Comparison of ENCODE assay signal across 15 cellular contexts in genomic region chr14:23561873-23562821, GRCh38. TPM values are rescaled to one million over a fixed set of nuclear protein-coding genes. Genes with fewer than 3 reads are reported as not detected.
DNase-seq lines count a peak whose midpoint lies in the region; ATAC-seq lines count a peak whose summit lies in the region.
"Had no signal": no experiment of that assay in that cellular context is flagged by ENCODE, and none has a peak within 500 bp of the region (broad histone marks: within the 10 kb centered on the region; RNA-seq: fewer than 3 reads in every experiment).

No MANE protein-coding gene starts in this region.

- in situ Hi-C loops in G401 (cut with HindIII; ENCODE audit: low sequenced_read_pairs) (no loop called here), HAP-1 (cut with MboI; ENCODE audit: low sequenced_read_pairs) (loop anchor here (5.0 kb wide), 1 partner anchor 80 kb away; no protein-coding TSS in a partner anchor)

- H4K12ac ChIP-seq in trophoblast cell (ENCODE audit: low read depth, low read length), result no peak overlapping the region

- DNase-seq in G401 (ENCODE audit: low spot score), result peak; percentile 70
- DNase-seq in NCI-H2029 treated with DMSO at 0.1 percent for 48 hours (lab: John Stamatoyannopoulos, UW), result peak; percentile 91
- DNase-seq in ecto neural progenitor cell (ENCODE audit: low spot score), result peak; percentile 45
- no peak for DNase-seq in trophoblast cell
- DNase-seq in HAP-1 (ENCODE audit: low spot score in 2 of 2), result no peak
- no peak for DNase-seq in NCI-H345 (lab: John Stamatoyannopoulos, UW)
- DNase-seq: foreskin keratinocyte, left ventricle myocardium superior had no signal

- no peak overlapping the region for H4K91ac ChIP-seq in trophoblast cell (ENCODE audit: low read depth, low read length)

- H2BK120ac ChIP-seq in trophoblast cell (ENCODE audit: insufficient read depth, low read length, poor library complexity), result no peak overlapping the region

- H3K36me3 ChIP-seq in trophoblast cell (ENCODE audit: control insufficient read depth in 1 of 2, insufficient read depth in 2 of 2, low read length in 2 of 2), result peaks cover 66 to 75% of the 10 kb centered on the region in 2 experiments
- H3K36me3 ChIP-seq in HAP-1 (replicated peaks), result peaks cover 54% of the 10 kb centered on the region

- no peak overlapping the region for H2AK5ac ChIP-seq in trophoblast cell (ENCODE audit: low read length)

- no peak overlapping the region for H2AFZ ChIP-seq in trophoblast cell (ENCODE audit: insufficient read depth, low read length, poor library complexity)

- H3K18ac ChIP-seq in trophoblast cell (ENCODE audit: low read length), result no peak overlapping the region

- H2BK12ac ChIP-seq in trophoblast cell (ENCODE audit: low read length), result no peak overlapping the region

- H3K4me2 ChIP-seq in trophoblast cell (ENCODE audit: low read length), result no peak overlapping the region

- peaks cover 7% of the 10 kb centered on the region for H3K9me3 ChIP-seq in trophoblast cell (ENCODE audit: insufficient read depth, low read depth, low read length)
- no peaks in the 10 kb centered on the region for H3K9me3 ChIP-seq in HAP-1
- H3K9me3 ChIP-seq: right atrium auricular region had no signal

- H3K4me1 ChIP-seq in trophoblast cell (ENCODE audit: control insufficient read depth in 1 of 2, insufficient read depth in 2 of 2, low read length in 2 of 2) (peaks cover 4 to 5% of the 10 kb centered on the region in 2 experiments), HAP-1 (peaks cover 5% of the 10 kb centered on the region; the same call in 1 of the 2 replicates)
- H3K4me1 ChIP-seq: foreskin keratinocyte had no signal

- no CpG with 5 or more reads among the region's 15 CpGs for WGBS in trophoblast cell (ENCODE audit: extremely low coverage, insufficient coverage, insufficient read length)

- no peak for ATAC-seq in HG03097 (IDR thresholded peaks at IDR 0.05; ENCODE audit: low FRiP score, unreplicated experiment)
- ATAC-seq: activated CD4-positive, CD25-positive, alpha-beta regulatory T cell treated with anti-CD3 and anti-CD28 coated beads, Interleukin-2, amount 50 U/mL, for 24 hours; foreskin keratinocyte; natural killer cell treated with Interleukin-12 subunit alpha and Interleukin-12 subunit beta and Interleukin-15 and Interleukin-18, amount 100 ng/mL, for 72 hours; Right ventricle myocardium inferior had no signal

- H3K79me1 ChIP-seq in trophoblast cell (ENCODE audit: low read length), result peaks cover 3% of the 10 kb centered on the region

- no peak overlapping the region for H3K14ac ChIP-seq in trophoblast cell (ENCODE audit: low read length)

- no peak overlapping the region for H4K8ac ChIP-seq in trophoblast cell (ENCODE audit: low read depth, low read length)

- no peak overlapping the region for H3K23ac ChIP-seq in trophoblast cell (ENCODE audit: low read length)

- no peak overlapping the region for H3K27ac ChIP-seq in trophoblast cell (ENCODE audit: low read depth, low read length)
- H3K27ac ChIP-seq: foreskin keratinocyte, right atrium auricular region had no signal

- no peak overlapping the region for H3K9ac ChIP-seq in trophoblast cell (ENCODE audit: low read length)

- no peak overlapping the region for H3K4ac ChIP-seq in trophoblast cell (ENCODE audit: low read depth, low read length)

- H2BK5ac ChIP-seq in trophoblast cell (ENCODE audit: low read depth, low read length, poor library complexity), result no peak overlapping the region

- H3K4me3 ChIP-seq in trophoblast cell (ENCODE audit: low read depth, low read length) (peak overlapping the region; percentile 25), HAP-1 (no peak overlapping the region)
- H3K4me3 ChIP-seq: right atrium auricular region had no signal

- H3K27me3 ChIP-seq in trophoblast cell (ENCODE audit: insufficient read depth, low read length) (no peaks in the 10 kb centered on the region), HAP-1 (ENCODE audit: low read depth) (no peaks in the 10 kb centered on the region)
- H3K27me3 ChIP-seq: foreskin keratinocyte, right atrium auricular region had no signal

- H3K79me2 ChIP-seq in trophoblast cell (ENCODE audit: control insufficient read depth, insufficient read depth, low read length, poor library complexity), result peaks cover 3% of the 10 kb centered on the region

RNA-seq across cellular contexts. Expression of gene AP1G2, which starts 5.4 kb away (rescaled TPM):
- 37.0 and 38.9 TPM in 2 replicates for total RNA-seq in G401 (2014; rRNA removed; shearing (Covaris generic))
- 91.9 and 92.6 TPM in 2 replicates for polyA plus RNA-seq in trophoblast cell (2013)

RNA-seq across cellular contexts. Expression of gene THTPA, which starts 6.1 kb away (rescaled TPM):
- total RNA-seq in G401 (2014; rRNA removed; shearing (Covaris generic)), result 12.9 and 22.2 TPM in 2 replicates
- 2.4 and 2.5 TPM in 2 replicates for polyA plus RNA-seq in trophoblast cell (2013)

RNA-seq across cellular contexts. Expression of gene ZFHX2, which starts 10.6 kb away (rescaled TPM):
- under 0.01 and 0.03 TPM in 2 replicates for total RNA-seq in G401 (2014; rRNA removed; shearing (Covaris generic))
- 1.1 and 1.2 TPM in 2 replicates for polyA plus RNA-seq in trophoblast cell (2013)

RNA-seq across cellular contexts. Expression of gene JPH4, which starts 16.4 kb away (rescaled TPM):
- not detected in 2 replicates for total RNA-seq in G401 (2014; rRNA removed; shearing (Covaris generic))
- polyA plus RNA-seq in trophoblast cell (2013), result 0.03 TPM in 1 of 2 replicates, not detected in the other
- total RNA-seq: CD8-positive, alpha-beta T cell; foreskin keratinocyte; T-helper 17 cell had no signal
- polyA plus RNA-seq: foreskin keratinocyte had no signal

Comparison
In these comparisons a context has a peak if more than half of its experiments do, and no peak if none do; other contexts are left out.
1. DNase-seq: peak in G401 (single experiment), NCI-H2029 treated with DMSO at 0.1 percent for 48 hours (single experiment) and ecto neural progenitor cell (single experiment); none in trophoblast cell (0 of 2), HAP-1 (0 of 2) and NCI-H345 (single experiment).